1 cellular context compared by ENCODE assay signal in genomic region chr15:31489801-31490646, GRCh38.
A peak's percentile ranks its signal among the peaks of the same experiment; 100 is the strongest.
TF ChIP-seq lines count a peak whose summit lies in the region.

No MANE protein-coding gene starts in this region.

TF ChIP-seq in GM12878, 131 proteins besides CTCF, POLR2A, EP300 and RAD21 (continued from another document):
- TF ChIP-seq PKNOX1 (IDR thresholded peaks at IDR 0.05) (no peak), STAT3 (IDR thresholded peaks at IDR 0.05; ENCODE audit: low read depth, low read length) (no peak), ZNF24 (IDR thresholded peaks at IDR 0.05) (no peak), E4F1 (IDR thresholded peaks at IDR 0.05; ENCODE audit: borderline replicate concordance, partially characterized antibody) (no peak), SMAD1 (IDR thresholded peaks at IDR 0.05; ENCODE audit: low read depth, partially characterized antibody) (no peak), MLLT1 (IDR thresholded peaks at IDR 0.05) (no peak), CREM (IDR thresholded peaks at IDR 0.05; ENCODE audit: low read depth) (no peak), RFX5 (IDR thresholded peaks at IDR 0.05; ENCODE audit: low read depth, low read length) (no peak), CHD2 (IDR thresholded peaks at IDR 0.05; ENCODE audit: borderline replicate concordance, low read depth, low read length) (no peak), TCF7 (IDR thresholded peaks at IDR 0.05; ENCODE audit: borderline replicate concordance) (no peak), MTA3 (IDR thresholded peaks at IDR 0.05; ENCODE audit: borderline replicate concordance, low read length) (no peak), ZBTB4 (CRISPR knock-in tag; IDR thresholded peaks at IDR 0.05) (no peak), NR2C1 (IDR thresholded peaks at IDR 0.05) (no peak), BCL3 (IDR thresholded peaks at IDR 0.05; ENCODE audit: borderline replicate concordance, insufficient read depth, low read depth, low read length, poor library complexity, severe bottlenecking) (no peak), SMARCA5 (IDR thresholded peaks at IDR 0.05) (no peak), SMC3 (IDR thresholded peaks at IDR 0.05; ENCODE audit: borderline replicate concordance, low read length) (peak; percentile 77; the same call in 1 of the 2 replicates), LARP7 (IDR thresholded peaks at IDR 0.05) (peak; percentile 59; the same call in 1 of the 2 replicates), IKZF1 (conservative IDR thresholded peaks at IDR 0.05) (no peak; the same call in 1 of the 2 replicates), SMAD5 (IDR thresholded peaks at IDR 0.05; ENCODE audit: low read depth) (no peak), YY1 (IDR thresholded peaks at IDR 0.05; ENCODE audit: low read depth, low read length) (peak; percentile 72; the same call in 1 of the 2 replicates), NFIC (IDR thresholded peaks at IDR 0.05; ENCODE audit: low read depth, low read length) (no peak)
